ENCODE assay signal across 7 cellular contexts in genomic region chr7:149714910-149715471, GRCh38. TPM values are rescaled to one million over a fixed set of nuclear protein-coding genes. Genes with fewer than 3 reads are reported as not detected.
DNase-seq lines count a peak whose midpoint lies in the region; ATAC-seq and TF ChIP-seq lines count a peak whose summit lies in the region.

No MANE protein-coding gene starts in this region.

- ATAC-seq in GM19452 (IDR thresholded peaks at IDR 0.05; ENCODE audit: unreplicated experiment), result peak; percentile 17
- peak; percentile 27 for ATAC-seq in HG03175 (IDR thresholded peaks at IDR 0.05; ENCODE audit: unreplicated experiment)

- DNase-seq in activated CD4-positive, alpha-beta memory T cell treated with anti-CD3 and anti-CD28 coated beads, Interleukin-2, amount 10 ng/mL, durations not matched to agents 7 days and 5 days, result no peak
- DNase-seq in glutamatergic neuron (no peak), skeletal muscle cell (ENCODE audit: low read depth) (no peak), NCI-H69 (lab: John Stamatoyannopoulos, UW) (no peak), NCI-H82 treated with DMSO at 0.1 percent for 48 hours (lab: John Stamatoyannopoulos, UW; ENCODE audit: unreplicated experiment) (no peak)

- no peaks in the 10 kb centered on the region for H3K27me3 Mint-ChIP-seq in activated CD4-positive, alpha-beta memory T cell treated with anti-CD3 and anti-CD28 coated beads, Interleukin-2, amount 10 ng/mL, durations not matched to agents 7 days and 5 days
- peaks cover 6% of the 10 kb centered on the region for H3K27me3 Mint-ChIP-seq in glutamatergic neuron (ENCODE audit: unreplicated experiment)

- peak overlapping the region; percentile 74 for H3K4me3 ChIP-seq in skeletal muscle cell (ENCODE audit: low read depth, low read length)

- CTCF ChIA-PET in activated CD4-positive, alpha-beta memory T cell treated with anti-CD3 and anti-CD28 coated beads, Interleukin-2, amount 10 ng/mL, durations not matched to agents 7 days and 5 days (lab: Charles Lee), result interaction anchor here (1.0 kb wide), 1 partner anchor 220 kb away, joined by 3 read pairs; no protein-coding TSS in a partner anchor

- H3K36me3 Mint-ChIP-seq in activated CD4-positive, alpha-beta memory T cell treated with anti-CD3 and anti-CD28 coated beads, Interleukin-2, amount 10 ng/mL, durations not matched to agents 7 days and 5 days (ENCODE audit: low read depth), result peaks cover 10% of the 10 kb centered on the region
- H3K36me3 Mint-ChIP-seq in glutamatergic neuron (ENCODE audit: unreplicated experiment), result no peaks in the 10 kb centered on the region

- POLR2A ChIA-PET in activated CD4-positive, alpha-beta memory T cell treated with anti-CD3 and anti-CD28 coated beads, Interleukin-2, amount 10 ng/mL, durations not matched to agents 7 days and 5 days (lab: Charles Lee), result interaction anchor here (0.8 kb wide), 1 partner anchor 123 kb away, joined by 3 read pairs; the partner anchor contains the start of gene ZNF862

- H3K9me3 Mint-ChIP-seq in activated CD4-positive, alpha-beta memory T cell treated with anti-CD3 and anti-CD28 coated beads, Interleukin-2, amount 10 ng/mL, durations not matched to agents 7 days and 5 days, result peaks cover 18% of the 10 kb centered on the region
- H3K9me3 Mint-ChIP-seq in glutamatergic neuron (ENCODE audit: unreplicated experiment), result peaks cover 11% of the 10 kb centered on the region

- peak overlapping the region; percentile 80 for H3K4me3 Mint-ChIP-seq in activated CD4-positive, alpha-beta memory T cell treated with anti-CD3 and anti-CD28 coated beads, Interleukin-2, amount 10 ng/mL, durations not matched to agents 7 days and 5 days
- peak overlapping the region; percentile 93 for H3K4me3 Mint-ChIP-seq in glutamatergic neuron (ENCODE audit: unreplicated experiment)

- H3K4me1 Mint-ChIP-seq in activated CD4-positive, alpha-beta memory T cell treated with anti-CD3 and anti-CD28 coated beads, Interleukin-2, amount 10 ng/mL, durations not matched to agents 7 days and 5 days, result peaks cover 17% of the 10 kb centered on the region
- peaks cover 5% of the 10 kb centered on the region for H3K4me1 Mint-ChIP-seq in glutamatergic neuron (ENCODE audit: low read depth, unreplicated experiment)

- H3K27ac Mint-ChIP-seq in activated CD4-positive, alpha-beta memory T cell treated with anti-CD3 and anti-CD28 coated beads, Interleukin-2, amount 10 ng/mL, durations not matched to agents 7 days and 5 days, result no peak overlapping the region
- no peak overlapping the region for H3K27ac Mint-ChIP-seq in glutamatergic neuron (ENCODE audit: unreplicated experiment)

- TF ChIP-seq CTCF in glutamatergic neuron (IDR thresholded peaks at IDR 0.05; ENCODE audit: partially characterized antibody, unreplicated experiment), result no peak

RNA-seq across cellular contexts. Expression of gene ZNF467, which starts 58.4 kb away (rescaled TPM):
- under 1 TPM; 0.25 to 0.33 TPM for total RNA-seq in activated CD4-positive, alpha-beta memory T cell treated with anti-CD3 and anti-CD28 coated beads, Interleukin-2, amount 10 ng/mL, durations not matched to agents 7 days and 5 days
- 1.4 TPM for total RNA-seq in glutamatergic neuron (ENCODE audit: unreplicated experiment)
